ENCODE assay signal across 14 cellular contexts in the genomic region with DNA sequence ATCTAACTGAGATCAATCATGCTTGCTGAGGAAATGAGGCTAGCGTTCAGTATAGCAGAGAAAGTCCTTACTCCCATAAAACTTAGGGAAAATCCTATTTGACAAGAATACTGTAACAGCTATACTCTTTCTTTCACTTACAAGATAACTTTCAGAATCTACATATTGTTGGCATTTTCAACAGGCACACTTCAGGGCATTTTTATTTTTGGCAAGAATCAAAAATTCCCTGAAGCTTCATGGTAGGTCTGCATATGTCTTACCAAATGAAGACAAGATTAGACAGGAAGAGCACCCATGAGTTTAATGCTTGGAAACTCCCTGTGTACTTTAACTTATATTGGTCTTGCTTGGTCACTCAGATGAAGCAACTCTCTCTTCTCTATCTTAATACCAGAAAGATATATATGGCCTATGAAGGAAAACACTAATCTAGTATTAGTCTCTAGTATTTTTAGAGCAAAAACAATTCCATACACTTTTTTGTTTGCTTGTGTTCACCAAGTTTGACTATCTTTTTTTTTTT.
DNase-seq lines count a peak whose midpoint lies in the region; ATAC-seq, FAIRE-seq and TF ChIP-seq lines count a peak whose summit lies in the region.
"Had no signal": no experiment of that assay in that cellular context is flagged by ENCODE, and none has a peak within 500 bp of the region (broad histone marks: within the 10 kb centered on the region; RNA-seq: fewer than 3 reads in every experiment).

No MANE protein-coding gene starts in this region.

- no peaks in the 10 kb centered on the region for H3F3A ChIP-seq in smooth muscle cell (ENCODE audit: low read depth)

- peaks cover 26% of the 10 kb centered on the region for H3K4me1 ChIP-seq in GM12878 (ENCODE audit: control insufficient read depth, insufficient read depth, low read length)
- peaks cover 6% of the 10 kb centered on the region for H3K4me1 ChIP-seq in smooth muscle cell (ENCODE audit: low read depth)

- H4K20me1 ChIP-seq in GM12878 (ENCODE audit: control insufficient read depth, insufficient read depth), result no peaks in the 10 kb centered on the region
- no peaks in the 10 kb centered on the region for H4K20me1 ChIP-seq in smooth muscle cell (ENCODE audit: low read depth)

- H3K9me3 ChIP-seq in GM12878 (replicated peaks; ENCODE audit: control insufficient read depth, insufficient read depth, low read length) (peaks cover 1% of the 10 kb centered on the region; the same call in 2 of the 3 replicates), smooth muscle cell (replicated peaks; ENCODE audit: low read depth) (no peaks in the 10 kb centered on the region)
- H3K9me3 ChIP-seq: gastrocnemius medialis, right lobe of liver had no signal

- H3K36me3 ChIP-seq in GM12878 (ENCODE audit: control insufficient read depth in 2 of 2, insufficient read depth in 2 of 2, low read length in 1 of 2), result peaks cover 0 to 7% of the 10 kb centered on the region in 2 experiments; a peak in 1 of 4 replicates
- H3K36me3 ChIP-seq in smooth muscle cell (ENCODE audit: low read depth), result no peaks in the 10 kb centered on the region
- H3K36me3 ChIP-seq: gastrocnemius medialis, right lobe of liver had no signal

- POLR2A ChIA-PET in GM12878 (lab: Charles Lee), result interaction anchor here (0.6 to 1.1 kb wide), 5 partner anchors 22 to 538 kb away, joined by 3 read pairs; a partner anchor contains a TSS

- RAD21 ChIA-PET in GM12878 (lab: Charles Lee; ENCODE audit: unreplicated experiment), result interaction anchor here (1.1 to 2.2 kb wide), 2 partner anchors 190 to 195 kb away, joined by 3 to 8 read pairs; a partner anchor contains a TSS

- no peak for TF ChIP-seq RAD21 in GM12878 (IDR thresholded peaks at IDR 0.05; ENCODE audit: insufficient read depth, low read depth, low read length)

- TF ChIP-seq POLR2A in GM12892 (IDR thresholded peaks at IDR 0.05; ENCODE audit: low read depth, low read length), result no peak
- TF ChIP-seq POLR2A in GM12878 (IDR thresholded peaks at IDR 0.05; ENCODE audit: low read depth, low read length), result no peak

- BruUV-seq in GM12878 (replicated peaks; lab: Mats Ljungman, UMichigan), result no TSS peak

- in situ Hi-C loops in GM12878 (cut with MboI), result no loop called here

- H3K4me3 ChIP-seq in GM12878 (no peak overlapping the region), smooth muscle cell (no peak overlapping the region)
- H3K4me3 ChIP-seq: gastrocnemius medialis, right lobe of liver had no signal

- peak overlapping the region; percentile 48 for H3K27ac ChIP-seq in GM12878 (ENCODE audit: control insufficient read depth, insufficient read depth)
- H3K27ac ChIP-seq in smooth muscle cell (ENCODE audit: low read depth), result peak overlapping the region; percentile 56
- H3K27ac ChIP-seq: gastrocnemius medialis, right lobe of liver had no signal

- no peak overlapping the region for H2AFZ ChIP-seq in GM12878 (ENCODE audit: control insufficient read depth, low read depth, low read length)
- H2AFZ ChIP-seq in smooth muscle cell (ENCODE audit: low read depth), result no peak overlapping the region

- SMC1A ChIA-PET in GM12878 (lab: Charles Lee; ENCODE audit: uncharacterized antibody, unreplicated experiment), result interaction anchor here (0.6 to 3.6 kb wide), 14 partner anchors 10 to 231 kb away, joined by 3 to 11 read pairs (median 3); no protein-coding TSS in a partner anchor

- ATAC-seq in HG02610 (IDR thresholded peaks at IDR 0.05; ENCODE audit: unreplicated experiment), result peak; percentile 75
- peak; percentile 88 for ATAC-seq in GM12878
- no peak for ATAC-seq in HG02981 (IDR thresholded peaks at IDR 0.05; ENCODE audit: unreplicated experiment)
- ATAC-seq: gastrocnemius medialis had no signal

- CTCF ChIA-PET in GM12878 (lab: Yijun Ruan, JAX), result interaction anchor here (0.6 to 1.3 kb wide), 3 partner anchors 17 to 190 kb away, joined by 3 to 4 read pairs (median 4); a partner anchor contains a TSS

- 3% methylated on average over 1 of the region's 1 CpG for WGBS in GM12878 (ENCODE audit: insufficient coverage, insufficient replicate concordance, low lambda C conversion rate, missing lambda C conversion rate)
- WGBS in smooth muscle cell (ENCODE audit: low lambda C conversion rate), result 69% methylated on average over 1 of the region's 1 CpG

- no peak for TF ChIP-seq CTCF in GM12878 (IDR thresholded peaks at IDR 0.05 in 2 of 3, conservative IDR thresholded peaks at IDR 0.05 in 1 of 3; ENCODE audit: control insufficient read depth in 2 of 3, extremely low read depth in 1 of 3, insufficient read depth in 1 of 3, low read depth in 3 of 3, low read length in 3 of 3)
- TF ChIP-seq CTCF in smooth muscle cell (IDR thresholded peaks at IDR 0.05; ENCODE audit: borderline replicate concordance, insufficient read depth, poor library complexity, severe bottlenecking), result no peak

- intact Hi-C loops in GM12878 (cut with micrococcal nuclease; ENCODE audit: unreplicated experiment), result no loop called here

- peaks cover 7% of the 10 kb centered on the region for H3K79me2 ChIP-seq in GM12878 (ENCODE audit: control insufficient read depth, insufficient read depth, low read length)
- H3K79me2 ChIP-seq in smooth muscle cell (ENCODE audit: low read depth), result no peaks in the 10 kb centered on the region

- H3K9ac ChIP-seq in GM12878 (ENCODE audit: control insufficient read depth, insufficient read depth, low read length) (no peak overlapping the region), smooth muscle cell (ENCODE audit: low read depth) (no peak overlapping the region)

- no peaks in the 10 kb centered on the region for H3K27me3 ChIP-seq in GM12878 (replicated peaks in 1 of 2; ENCODE audit: control insufficient read depth in 2 of 2, insufficient read depth in 2 of 2, low read length in 1 of 2)
- no peaks in the 10 kb centered on the region for H3K27me3 ChIP-seq in smooth muscle cell (ENCODE audit: low read depth)
- H3K27me3 ChIP-seq: gastrocnemius medialis, right lobe of liver had no signal

- TF ChIP-seq EP300 in GM12878 (IDR thresholded peaks at IDR 0.05; ENCODE audit: borderline replicate concordance in 1 of 2, control insufficient read depth in 1 of 2, low read depth in 2 of 2, low read length in 2 of 2), result no peak

- FAIRE-seq in GM12892 (lab: Jason Lieb, UNC) (peak; percentile 78), GM12878 (lab: Jason Lieb, UNC) (no peak)
- FAIRE-seq: endometrium had no signal

- H3K4me2 ChIP-seq in GM12878 (ENCODE audit: control insufficient read depth, insufficient read depth) (peak overlapping the region; percentile 7; the same call in 1 of the 2 replicates), smooth muscle cell (no peak overlapping the region)

- DNase-seq in GM12892 (ENCODE audit: insufficient read length) (no peak), GM12878 (ENCODE audit: low read depth, low spot score) (peak; percentile 49), smooth muscle cell (lab: John Stamatoyannopoulos, UW; ENCODE audit: unreplicated experiment) (no peak), NOMO-1 treated with DMSO at 0.1 percent for 48 hours (lab: John Stamatoyannopoulos, UW; ENCODE audit: unreplicated experiment) (no peak), NCI-H1417 treated with DMSO at 0.1 percent for 48 hours (lab: John Stamatoyannopoulos, UW) (no peak)
- DNase-seq: activated CD4-positive, alpha-beta T cell treated with anti-CD3 and anti-CD28 coated beads, Interleukin-2, amount 10 ng/mL, durations not matched to agents 24 days and 14 days; activated naive CD8-positive, alpha-beta T cell treated with anti-CD3 and anti-CD28 coated beads, Interleukin-2, amount 10 ng/mL, durations not matched to agents 7 days and 5 days; DMS79; gastrocnemius medialis; NCI-H1105 treated with DMSO at 0.1 percent for 48 hours had no signal

TF ChIP-seq in GM12878, 131 proteins besides CTCF, POLR2A, EP300 and RAD21 (continues in another document):
- TF ChIP-seq MEF2A (IDR thresholded peaks at IDR 0.05; ENCODE audit: insufficient read depth, low read depth, low read length) (peak; percentile 60; the same call in 1 of the 2 replicates), GABPA (IDR thresholded peaks at IDR 0.05; ENCODE audit: low read depth) (0 out of 2 replicates have a peak, but pooled peaks have one; percentile 16), SPI1 (IDR thresholded peaks at IDR 0.05; ENCODE audit: borderline replicate concordance, insufficient read depth, low read depth, low read length) (no peak), JUNB (IDR thresholded peaks at IDR 0.05) (peak; percentile 34; the same call in 1 of the 2 replicates), HDGF (IDR thresholded peaks at IDR 0.05) (no peak), BMI1 (IDR thresholded peaks at IDR 0.05; ENCODE audit: borderline replicate concordance) (no peak)
- TF ChIP-seq, protein P1, sequence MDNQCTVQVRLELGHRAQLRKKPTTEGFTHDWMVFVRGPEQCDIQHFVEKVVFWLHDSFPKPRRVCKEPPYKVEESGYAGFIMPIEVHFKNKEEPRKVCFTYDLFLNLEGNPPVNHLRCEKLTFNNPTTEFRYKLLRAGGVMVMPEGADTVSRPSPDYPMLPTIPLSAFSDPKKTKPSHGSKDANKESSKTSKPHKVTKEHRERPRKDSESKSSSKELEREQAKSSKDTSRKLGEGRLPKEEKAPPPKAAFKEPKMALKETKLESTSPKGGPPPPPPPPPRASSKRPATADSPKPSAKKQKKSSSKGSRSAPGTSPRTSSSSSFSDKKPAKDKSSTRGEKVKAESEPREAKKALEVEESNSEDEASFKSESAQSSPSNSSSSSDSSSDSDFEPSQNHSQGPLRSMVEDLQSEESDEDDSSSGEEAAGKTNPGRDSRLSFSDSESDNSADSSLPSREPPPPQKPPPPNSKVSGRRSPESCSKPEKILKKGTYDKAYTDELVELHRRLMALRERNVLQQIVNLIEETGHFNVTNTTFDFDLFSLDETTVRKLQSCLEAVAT (IDR thresholded peaks at IDR 0.05), result 0 out of 2 replicates have a peak, but pooled peaks have one; percentile 27
- TF ChIP-seq, protein P2, sequence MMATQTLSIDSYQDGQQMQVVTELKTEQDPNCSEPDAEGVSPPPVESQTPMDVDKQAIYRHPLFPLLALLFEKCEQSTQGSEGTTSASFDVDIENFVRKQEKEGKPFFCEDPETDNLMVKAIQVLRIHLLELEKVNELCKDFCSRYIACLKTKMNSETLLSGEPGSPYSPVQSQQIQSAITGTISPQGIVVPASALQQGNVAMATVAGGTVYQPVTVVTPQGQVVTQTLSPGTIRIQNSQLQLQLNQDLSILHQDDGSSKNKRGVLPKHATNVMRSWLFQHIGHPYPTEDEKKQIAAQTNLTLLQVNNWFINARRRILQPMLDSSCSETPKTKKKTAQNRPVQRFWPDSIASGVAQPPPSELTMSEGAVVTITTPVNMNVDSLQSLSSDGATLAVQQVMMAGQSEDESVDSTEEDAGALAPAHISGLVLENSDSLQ (IDR thresholded peaks at IDR 0.05), result no peak
